In genomic region chr2:239380831-239381708, GRCh38 we compare ENCODE assay signal across 9 cellular contexts. TPM values are rescaled to one million over a fixed set of nuclear protein-coding genes. Genes with fewer than 3 reads are reported as not detected.
A peak's percentile ranks its signal among the peaks of the same experiment; 100 is the strongest.
DNase-seq lines count a peak whose midpoint lies in the region; ATAC-seq and TF ChIP-seq lines count a peak whose summit lies in the region.
"Had no signal": no experiment of that assay in that cellular context is flagged by ENCODE, and none has a peak within 500 bp of the region (broad histone marks: within the 10 kb centered on the region; RNA-seq: fewer than 3 reads in every experiment).

No MANE protein-coding gene starts in this region.

- H3K27ac ChIP-seq in CD8-positive, alpha-beta memory T cell (ENCODE audit: low read depth, low read length), result peak overlapping the region; percentile 13
- H3K27ac ChIP-seq: VCaP had no signal

- peak; percentile 35 to 77 (median 64) for DNase-seq in CD8-positive, alpha-beta memory T cell
- DNase-seq in activated CD4-positive, CD25-positive, alpha-beta regulatory T cell treated with anti-CD3 and anti-CD28 coated beads, Interleukin-2, amount 50 U/mL, for 16 hours (ENCODE audit: low read depth, low spot score), result peak; percentile 37
- peak; percentile 47 to 62 (median 58) for DNase-seq in stimulated activated CD4-positive, alpha-beta T cell treated with anti-CD3 and anti-CD28 coated beads, Interleukin-12 subunit alpha, Interleukin-12 subunit beta, amount 100 ng/mL, for 48 hours (ENCODE audit: low read depth in 2 of 3, low spot score in 1 of 3)
- no peak for DNase-seq in NCI-H187 (lab: John Stamatoyannopoulos, UW)
- no peak for DNase-seq in MCF 10A (ENCODE audit: unreplicated experiment)
- no peak for DNase-seq in HuH-7.5 (ENCODE audit: low spot score)

- peak; percentile 35 for ATAC-seq in HG02588 (IDR thresholded peaks at IDR 0.05; ENCODE audit: unreplicated experiment)

- H3K9me3 ChIP-seq in CD8-positive, alpha-beta memory T cell (ENCODE audit: low read length), result no peaks in the 10 kb centered on the region

- CTCF ChIA-PET in CD8-positive, alpha-beta memory T cell (lab: Charles Lee), result interaction anchor here (0.8 to 2.0 kb wide), 10 partner anchors 12 to 114 kb away, joined by 3 to 7 read pairs (median 4); partner anchors contain the start of gene HDAC4
- CTCF ChIA-PET in MCF 10A (lab: Yijun Ruan, JAX), result interaction anchor here (0.6 kb wide), 1 partner anchor 20 kb away, joined by 3 read pairs; no protein-coding TSS in a partner anchor

- POLR2A ChIA-PET in CD8-positive, alpha-beta memory T cell (lab: Charles Lee), result interaction anchor here (0.5 to 1.7 kb wide), 2 partner anchors 18 to 20 kb away, joined by 3 to 5 read pairs; partner anchors contain the start of gene HDAC4
- POLR2A ChIA-PET in MCF 10A (lab: Yijun Ruan, JAX), result interaction anchor here (1.3 to 1.4 kb wide), 2 partner anchors 12 to 20 kb away, joined by 5 to 6 read pairs; partner anchors contain the start of gene HDAC4

- no peaks in the 10 kb centered on the region for H3K27me3 Mint-ChIP-seq in CD8-positive, alpha-beta memory T cell
- no peaks in the 10 kb centered on the region for H3K27me3 Mint-ChIP-seq in dendritic cell treated with granulocyte-macrophage colony-stimulating factor and Interleukin-4, amounts not matched to agents 40 ng/mL and 50 ng/mL, for 4 days
- H3K27me3 Mint-ChIP-seq in MCF 10A (ENCODE audit: insufficient read depth, unreplicated experiment), result no peaks in the 10 kb centered on the region

- intact Hi-C loops in dendritic cell treated with granulocyte-macrophage colony-stimulating factor and Interleukin-4, amounts not matched to agents 40 ng/mL and 50 ng/mL, for 4 days (cut with micrococcal nuclease), result loop anchor here (10.0 kb wide), 1 partner anchor 614 kb away; no protein-coding TSS in a partner anchor
- intact Hi-C loops in MCF 10A (cut with micrococcal nuclease), result no loop called here

- BruUV-seq in MCF 10A (replicated peaks; lab: Mats Ljungman, UMichigan), result no TSS peak

- peaks cover 16% of the 10 kb centered on the region for H3K4me1 ChIP-seq in CD8-positive, alpha-beta memory T cell (ENCODE audit: insufficient read depth, low read length)

- peaks cover 0 to 11% (median 3%) of the 10 kb centered on the region in 3 donors for H3K36me3 Mint-ChIP-seq in CD8-positive, alpha-beta memory T cell
- peaks cover 39% of the 10 kb centered on the region for H3K36me3 Mint-ChIP-seq in dendritic cell treated with granulocyte-macrophage colony-stimulating factor and Interleukin-4, amounts not matched to agents 40 ng/mL and 50 ng/mL, for 4 days (ENCODE audit: low read depth)
- no peaks in the 10 kb centered on the region for H3K36me3 Mint-ChIP-seq in MCF 10A (ENCODE audit: insufficient read depth, unreplicated experiment)

- no peaks in the 10 kb centered on the region for H3K36me3 ChIP-seq in CD8-positive, alpha-beta memory T cell (ENCODE audit: insufficient read depth, low read length)

- peaks cover 22 to 28% (median 24%) of the 10 kb centered on the region in 3 donors for H3K4me1 Mint-ChIP-seq in CD8-positive, alpha-beta memory T cell
- H3K4me1 Mint-ChIP-seq in dendritic cell treated with granulocyte-macrophage colony-stimulating factor and Interleukin-4, amounts not matched to agents 40 ng/mL and 50 ng/mL, for 4 days (ENCODE audit: low read depth), result peaks cover 54% of the 10 kb centered on the region
- H3K4me1 Mint-ChIP-seq in MCF 10A (ENCODE audit: insufficient read depth, unreplicated experiment), result peaks cover 5% of the 10 kb centered on the region

- peak overlapping the region; percentile 68 to 90 (median 86) for H3K4me3 Mint-ChIP-seq in CD8-positive, alpha-beta memory T cell
- H3K4me3 Mint-ChIP-seq in dendritic cell treated with granulocyte-macrophage colony-stimulating factor and Interleukin-4, amounts not matched to agents 40 ng/mL and 50 ng/mL, for 4 days, result peak overlapping the region; percentile 52
- no peak overlapping the region for H3K4me3 Mint-ChIP-seq in MCF 10A (ENCODE audit: unreplicated experiment)

- TF ChIP-seq CTCF in MCF 10A (IDR thresholded peaks at IDR 0.05; ENCODE audit: unreplicated experiment), result no peak

- H3K9me3 Mint-ChIP-seq in CD8-positive, alpha-beta memory T cell, result no peaks in the 10 kb centered on the region
- H3K9me3 Mint-ChIP-seq in dendritic cell treated with granulocyte-macrophage colony-stimulating factor and Interleukin-4, amounts not matched to agents 40 ng/mL and 50 ng/mL, for 4 days, result no peaks in the 10 kb centered on the region
- H3K9me3 Mint-ChIP-seq in MCF 10A (ENCODE audit: unreplicated experiment), result no peaks in the 10 kb centered on the region

- H3K27ac Mint-ChIP-seq in CD8-positive, alpha-beta memory T cell, result peak overlapping the region; percentile 69 to 97 (median 92)
- H3K27ac Mint-ChIP-seq in dendritic cell treated with granulocyte-macrophage colony-stimulating factor and Interleukin-4, amounts not matched to agents 40 ng/mL and 50 ng/mL, for 4 days, result peak overlapping the region; percentile 50
- no peak overlapping the region for H3K27ac Mint-ChIP-seq in MCF 10A (ENCODE audit: low read depth, unreplicated experiment)

- H3K27me3 ChIP-seq in CD8-positive, alpha-beta memory T cell (ENCODE audit: insufficient read depth, low read length, poor library complexity, severe bottlenecking), result no peaks in the 10 kb centered on the region

- H3K4me3 ChIP-seq in CD8-positive, alpha-beta memory T cell (ENCODE audit: low read length), result peak overlapping the region; percentile 46

RNA-seq across cellular contexts. Expression of gene HDAC4, which starts 19.8 kb away (rescaled TPM):
- total RNA-seq in CD8-positive, alpha-beta memory T cell, result 10 to 100 TPM; 24.0 to 28.8 TPM
- 8.3 TPM for polyA plus RNA-seq in CD8-positive, alpha-beta memory T cell
- 21.8 and 23.8 TPM in 2 replicates for total RNA-seq in MCF 10A (2022)

Comparison
In these comparisons a context has a peak if more than half of its experiments do, and no peak if none do; other contexts are left out.
1. DNase-seq: peak in CD8-positive, alpha-beta memory T cell (5 of 5), activated CD4-positive, CD25-positive, alpha-beta regulatory T cell treated with anti-CD3 and anti-CD28 coated beads, Interleukin-2, amount 50 U/mL, for 16 hours (single experiment) and stimulated activated CD4-positive, alpha-beta T cell treated with anti-CD3 and anti-CD28 coated beads, Interleukin-12 subunit alpha, Interleukin-12 subunit beta, amount 100 ng/mL, for 48 hours (3 of 3); none in NCI-H187 (0 of 2), MCF 10A (single experiment) and HuH-7.5 (single experiment).